Comparison of ENCODE assay signal across 32 cellular contexts in genomic region chr7:149455175-149455950, GRCh38.
"Had no signal": no experiment of that assay in that cellular context is flagged by ENCODE, and none has a peak within 500 bp of the region (broad histone marks: within the 10 kb centered on the region; RNA-seq: fewer than 3 reads in every experiment).

No MANE protein-coding gene starts in this region.

- ATAC-seq: activated T-cell treated with anti-CD3 and anti-CD28 coated beads, Interleukin-2, amount 50 U/mL, for 72 hours; gastrocnemius medialis; lower lobe of right lung; mucosa of descending colon; stimulated activated memory B cell treated with anti-CD40 and anti-IgM and Interleukin-4, amounts not matched to agents 10 μg/mL and 1 μg/mL and 100 μg/mL, for 72 hours; stimulated activated naive CD8-positive, alpha-beta T cell treated with anti-CD3 and anti-CD28 coated beads, Interleukin-15, amount 100 ng/mL, for 72 hours; upper lobe of right lung had no signal

- H3K4me3 Mint-ChIP-seq: activated naive CD8-positive, alpha-beta T cell; activated T-cell treated with anti-CD3 and anti-CD28 coated beads, Interleukin-2, amount 50 U/mL, for 72 hours; central memory CD8-positive, alpha-beta T cell; nephron progenitor cell; stimulated activated memory B cell treated with anti-CD40 and anti-IgM and Interleukin-4, amounts not matched to agents 10 μg/mL and 1 μg/mL and 100 μg/mL, for 72 hours; stimulated activated naive CD8-positive, alpha-beta T cell treated with anti-CD3 and anti-CD28 coated beads, Interleukin-15, amount 100 ng/mL, for 72 hours had no signal

- H3K9me3 Mint-ChIP-seq: activated T-cell treated with anti-CD3 and anti-CD28 coated beads, Interleukin-2, amount 50 U/mL, for 72 hours; central memory CD8-positive, alpha-beta T cell; nephron progenitor cell; stimulated activated memory B cell treated with anti-CD40 and anti-IgM and Interleukin-4, amounts not matched to agents 10 μg/mL and 1 μg/mL and 100 μg/mL, for 72 hours; stimulated activated naive CD8-positive, alpha-beta T cell treated with anti-CD3 and anti-CD28 coated beads, Interleukin-15, amount 100 ng/mL, for 72 hours had no signal

- DNase-seq: activated CD4-positive, alpha-beta T cell treated with anti-CD3 and anti-CD28 coated beads for 48 hours; activated effector memory CD4-positive, alpha-beta T cell treated with Interleukin-2 at 50 U/mL for 16 hours; activated naive CD4-positive, alpha-beta T cell treated with Interleukin-2 at 50 U/mL for 16 hours; activated T-cell treated with anti-CD3 and anti-CD28 coated beads, Interleukin-2, amount 50 U/mL, for 72 hours; anterior cingulate cortex; effector memory CD4-positive, alpha-beta T cell; gastrocnemius medialis; lower lobe of right lung; mesendoderm; mucosa of descending colon; nephron progenitor cell; ovary; retina; sigmoid colon; small intestine; stimulated activated CD4-positive, alpha-beta T cell treated with anti-CD3 and anti-CD28 coated beads, Interleukin-4, amount 100 ng/mL, for 24 hours; stimulated activated naive CD8-positive, alpha-beta T cell treated with anti-CD3 and anti-CD28 coated beads, Interleukin-15, amount 100 ng/mL, for 72 hours; substantia nigra; T-helper 9 cell; upper lobe of right lung had no signal

- H3K27ac ChIP-seq: gastrocnemius medialis, hepatocyte, lower lobe of right lung, neutrophil, ovary, sigmoid colon, SK-N-MC, upper lobe of right lung, VCaP had no signal

- H3K36me3 ChIP-seq: ovary had no signal

- FAIRE-seq: bronchial epithelial cell, colon, keratinocyte, small intestine, TTC549 had no signal

- H3K4me3 ChIP-seq: gastrocnemius medialis, hepatocyte, lower lobe of right lung, mucosa of descending colon, ovary, sigmoid colon, SK-N-MC, upper lobe of right lung had no signal

- H3K9me3 ChIP-seq: gastrocnemius medialis, lower lobe of right lung, mucosa of descending colon, neutrophil, ovary, sigmoid colon, upper lobe of right lung had no signal

- H3K27ac Mint-ChIP-seq: activated naive CD8-positive, alpha-beta T cell; activated T-cell treated with anti-CD3 and anti-CD28 coated beads, Interleukin-2, amount 50 U/mL, for 72 hours; stimulated activated memory B cell treated with anti-CD40 and anti-IgM and Interleukin-4, amounts not matched to agents 10 μg/mL and 1 μg/mL and 100 μg/mL, for 72 hours; stimulated activated naive CD8-positive, alpha-beta T cell treated with anti-CD3 and anti-CD28 coated beads, Interleukin-15, amount 100 ng/mL, for 72 hours had no signal

- H3K27me3 Mint-ChIP-seq: activated naive CD8-positive, alpha-beta T cell; central memory CD8-positive, alpha-beta T cell; progenitor cell of endocrine pancreas; stimulated activated memory B cell treated with anti-CD40 and anti-IgM and Interleukin-4, amounts not matched to agents 10 μg/mL and 1 μg/mL and 100 μg/mL, for 72 hours; stimulated activated naive CD8-positive, alpha-beta T cell treated with anti-CD3 and anti-CD28 coated beads, Interleukin-15, amount 100 ng/mL, for 72 hours had no signal

- H3K27me3 ChIP-seq: gastrocnemius medialis, hepatocyte, ovary, sigmoid colon, upper lobe of right lung had no signal
